Comparison of ENCODE assay signal across 16 cellular contexts in the genomic region with DNA sequence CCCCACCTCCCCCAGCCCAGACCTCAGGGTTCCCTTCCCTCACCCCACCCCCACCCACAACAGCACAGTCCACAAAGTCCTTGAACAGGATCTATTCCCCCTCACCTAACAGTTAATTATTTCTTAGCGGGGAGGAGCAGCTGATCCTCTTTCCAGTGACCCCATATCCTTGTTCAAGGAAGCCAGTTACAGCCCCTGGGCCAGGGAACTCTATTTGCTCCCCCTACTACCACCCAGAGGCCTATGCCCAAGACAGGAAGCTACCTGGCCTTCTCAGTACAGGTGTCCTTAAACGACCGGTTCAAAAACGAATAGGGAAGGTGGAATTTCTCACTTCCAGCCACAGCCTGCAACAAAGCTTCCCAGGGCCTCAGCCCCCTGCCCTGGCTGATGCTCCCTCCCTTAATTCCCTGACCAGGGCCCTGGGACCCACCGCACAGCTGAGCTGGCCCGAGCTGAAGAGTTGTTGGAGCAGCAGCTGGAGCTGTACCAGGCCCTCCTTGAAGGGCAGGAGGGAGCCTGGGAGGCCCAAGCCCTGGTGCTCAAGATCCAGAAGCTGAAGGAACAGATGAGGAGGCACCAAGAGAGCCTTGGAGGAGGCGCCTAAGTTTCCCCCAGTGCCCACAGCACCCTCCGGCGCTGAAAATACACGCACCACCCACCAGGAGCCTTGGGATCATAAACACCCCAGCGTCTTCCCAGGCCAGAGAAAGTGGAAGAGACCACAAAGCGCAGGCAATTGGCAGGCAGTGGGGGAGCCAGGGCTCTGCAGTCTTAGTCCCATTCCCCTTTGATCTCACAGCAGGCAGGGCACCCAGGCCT. TPM values are rescaled to one million over a fixed set of nuclear protein-coding genes. Genes with fewer than 3 reads are reported as not detected.
DNase-seq lines count a peak whose midpoint lies in the region; ATAC-seq and TF ChIP-seq lines count a peak whose summit lies in the region.
"Had no signal": no experiment of that assay in that cellular context is flagged by ENCODE, and none has a peak within 500 bp of the region (broad histone marks: within the 10 kb centered on the region; RNA-seq: fewer than 3 reads in every experiment).

No MANE protein-coding gene starts in this region.

- in situ Hi-C loops in GM23248 (cut with MboI): no loop called here

- H3K36me3 Mint-ChIP-seq in CD8-positive, alpha-beta T cell: peaks cover 50% of the 10 kb centered on the region

- DNase-seq in CD8-positive, alpha-beta T cell: no peak
- DNase-seq in GM23248: no peak
- peak; percentile 15 for DNase-seq in UCSD-AML1 (lab: John Stamatoyannopoulos, UW; ENCODE audit: unreplicated experiment)
- peak; percentile 68 for DNase-seq in left kidney (ENCODE audit: low read depth, low spot score)
- DNase-seq in thyroid gland: no peak
- no peak for DNase-seq in tibial artery
- DNase-seq: activated CD4-positive, alpha-beta T cell treated with anti-CD3 and anti-CD28 coated beads, Interleukin-2, amount 10 ng/mL, durations not matched to agents 7 days and 5 days; lower lobe of right lung; MG63; NCI-H446; substantia nigra had no signal

- TF ChIP-seq CTCF in CD8-positive, alpha-beta T cell (IDR thresholded peaks at IDR 0.05): no peak
- TF ChIP-seq CTCF in thyroid gland (IDR thresholded peaks at IDR 0.05) (no peak), tibial artery (IDR thresholded peaks at IDR 0.05) (no peak)

- WGBS in GM23248 (ENCODE audit: low coverage in 1 of 2, low lambda C conversion rate in 2 of 2, missing lambda C conversion rate in 2 of 2), 2 experiments: 47 to 50% methylated on average over 12 of the region's 12 CpGs
- 46 to 57% methylated on average over 10 to 12 of the region's 12 CpGs for WGBS in thyroid gland, 2 donors

- H3K27ac ChIP-seq in CD8-positive, alpha-beta T cell (ENCODE audit: low read depth, low read length): no peak overlapping the region
- 0 out of 2 replicates have a peak overlapping the region, but pooled peaks have one; percentile 11 for H3K27ac ChIP-seq in GM23248
- H3K27ac ChIP-seq in thyroid gland: no peak overlapping the region
- no peak overlapping the region for H3K27ac ChIP-seq in tibial artery
- H3K27ac ChIP-seq: lower lobe of right lung had no signal

- no peaks in the 10 kb centered on the region for H3K9me3 ChIP-seq in CD8-positive, alpha-beta T cell (ENCODE audit: low read length)
- no peaks in the 10 kb centered on the region for H3K9me3 ChIP-seq in GM23248 (ENCODE audit: low read depth)
- no peaks in the 10 kb centered on the region for H3K9me3 ChIP-seq in thyroid gland
- H3K9me3 ChIP-seq in tibial artery: no peaks in the 10 kb centered on the region
- H3K9me3 ChIP-seq: lower lobe of right lung, MG63 had no signal

- H3K36me3 ChIP-seq in CD8-positive, alpha-beta T cell (ENCODE audit: insufficient read depth, low read length): peaks cover 39% of the 10 kb centered on the region
- peaks cover 47% of the 10 kb centered on the region for H3K36me3 ChIP-seq in GM23248 (ENCODE audit: low read depth)
- H3K36me3 ChIP-seq in thyroid gland: peaks cover 44 to 51% of the 10 kb centered on the region in 2 donors
- H3K36me3 ChIP-seq in tibial artery: peaks cover 38 to 53% (median 53%) of the 10 kb centered on the region in 3 donors

- POLR2A ChIA-PET in CD8-positive, alpha-beta T cell (lab: Charles Lee): interaction anchor here (0.6 kb wide), 1 partner anchor 640 kb away, joined by 3 read pairs; no protein-coding TSS in a partner anchor

- no peak overlapping the region for H3K4me2 ChIP-seq in GM23248 (ENCODE audit: unreplicated experiment)

- peaks cover 22% of the 10 kb centered on the region for H3K79me2 ChIP-seq in GM23248 (ENCODE audit: insufficient read depth)

- intact Hi-C loops in CD8-positive, alpha-beta T cell (cut with DNase I, micrococcal nuclease): no loop called here
- intact Hi-C loops in thyroid gland (cut with DNase I): no loop called here
- intact Hi-C loops in tibial artery (cut with DNase I; ENCODE audit: low total_unique reads): no loop called here

- H4K20me1 ChIP-seq in GM23248 (ENCODE audit: insufficient read depth): no peaks in the 10 kb centered on the region; the same call in 1 of the 2 replicates

- H3K27me3 ChIP-seq in CD8-positive, alpha-beta T cell (ENCODE audit: insufficient read depth, low read length): no peaks in the 10 kb centered on the region
- no peaks in the 10 kb centered on the region for H3K27me3 ChIP-seq in GM23248 (replicated peaks; ENCODE audit: insufficient read depth)
- H3K27me3 ChIP-seq in thyroid gland: no peaks in the 10 kb centered on the region
- H3K27me3 ChIP-seq in tibial artery: no peaks in the 10 kb centered on the region
- H3K27me3 ChIP-seq: MG63 had no signal

- no peak overlapping the region for H3K4me3 Mint-ChIP-seq in CD8-positive, alpha-beta T cell
- H3K4me3 Mint-ChIP-seq: activated CD4-positive, alpha-beta T cell treated with anti-CD3 and anti-CD28 coated beads, Interleukin-2, amount 10 ng/mL, durations not matched to agents 7 days and 5 days had no signal

- H2AFZ ChIP-seq in GM23248: no peak overlapping the region

- no peak overlapping the region for H3K9ac ChIP-seq in GM23248

- H3K27me3 Mint-ChIP-seq in CD8-positive, alpha-beta T cell (ENCODE audit: low read depth): no peaks in the 10 kb centered on the region
- H3K27me3 Mint-ChIP-seq: activated CD4-positive, alpha-beta T cell treated with anti-CD3 and anti-CD28 coated beads, Interleukin-2, amount 10 ng/mL, durations not matched to agents 7 days and 5 days had no signal

- no peak for TF ChIP-seq POLR2A in thyroid gland (IDR thresholded peaks at IDR 0.05)

- H3K4me1 ChIP-seq in CD8-positive, alpha-beta T cell (ENCODE audit: insufficient read depth, low read length): no peaks in the 10 kb centered on the region
- H3K4me1 ChIP-seq in GM23248 (ENCODE audit: insufficient read depth) (peaks cover 18% of the 10 kb centered on the region), thyroid gland (no peaks in the 10 kb centered on the region), tibial artery (no peaks in the 10 kb centered on the region)
- H3K4me1 ChIP-seq: lower lobe of right lung had no signal

- H3K4me1 Mint-ChIP-seq in CD8-positive, alpha-beta T cell (ENCODE audit: low read depth): peaks cover 13% of the 10 kb centered on the region

- peak; percentile 16 for ATAC-seq in CD8-positive, alpha-beta T cell
- ATAC-seq in GM18867 (IDR thresholded peaks at IDR 0.05; ENCODE audit: unreplicated experiment): no peak
- no peak for ATAC-seq in HG02798 (IDR thresholded peaks at IDR 0.05; ENCODE audit: poor library complexity, unreplicated experiment)

- no peaks in the 10 kb centered on the region for H3K9me2 ChIP-seq in GM23248 (ENCODE audit: insufficient read depth)

- H3K9me3 Mint-ChIP-seq in CD8-positive, alpha-beta T cell: no peaks in the 10 kb centered on the region
- H3K9me3 Mint-ChIP-seq: activated CD4-positive, alpha-beta T cell treated with anti-CD3 and anti-CD28 coated beads, Interleukin-2, amount 10 ng/mL, durations not matched to agents 7 days and 5 days had no signal

- peaks cover 70% of the 10 kb centered on the region for H3F3A ChIP-seq in GM23248 (ENCODE audit: insufficient read depth)

- H3K4me3 ChIP-seq in CD8-positive, alpha-beta T cell (ENCODE audit: low read depth, low read length): no peak overlapping the region
- no peak overlapping the region for H3K4me3 ChIP-seq in GM23248
- H3K4me3 ChIP-seq in thyroid gland (replicated peaks in 1 of 3): no peak overlapping the region
- H3K4me3 ChIP-seq in tibial artery: no peak overlapping the region
- H3K4me3 ChIP-seq: lower lobe of right lung, MG63 had no signal

- H3K27ac Mint-ChIP-seq in CD8-positive, alpha-beta T cell: no peak overlapping the region
- H3K27ac Mint-ChIP-seq: activated CD4-positive, alpha-beta T cell treated with anti-CD3 and anti-CD28 coated beads, Interleukin-2, amount 10 ng/mL, durations not matched to agents 7 days and 5 days had no signal

- CTCF ChIA-PET in CD8-positive, alpha-beta T cell (lab: Charles Lee): interaction anchor here (1.8 to 3.6 kb wide), 3 partner anchors 12 to 69 kb away, joined by 6 to 11 read pairs (median 6); a partner anchor contains a TSS

RNA-seq across cellular contexts. Expression of a gene that starts 0.8 kb away (rescaled TPM):
- total RNA-seq in CD8-positive, alpha-beta T cell: not detected
- total RNA-seq in GM23248 (2014; rRNA removed; shearing (Covaris generic)): not detected in 2 replicates
- polyA plus RNA-seq in GM23248 (2016; fragmentation: Nextera tagmentation; extraction: Ambion mirVana): not detected in 2 replicates
- total RNA-seq in thyroid gland: not detected
- total RNA-seq: activated CD4-positive, alpha-beta T cell treated with anti-CD3 and anti-CD28 coated beads, Interleukin-2, amount 10 ng/mL, durations not matched to agents 7 days and 5 days; dermis microvascular lymphatic vessel endothelial cell; lower lobe of right lung; posterior vena cava had no signal
- polyA plus RNA-seq: adipose tissue had no signal

RNA-seq across cellular contexts. Expression of a gene that starts 12.3 kb away (rescaled TPM):
- total RNA-seq in CD8-positive, alpha-beta T cell: 100 to 1,000 TPM; 483 to 518 TPM
- 319 and 415 TPM in 2 replicates for total RNA-seq in GM23248 (2014; rRNA removed; shearing (Covaris generic))
- polyA plus RNA-seq in GM23248 (2016; fragmentation: Nextera tagmentation; extraction: Ambion mirVana): 197 and 204 TPM in 2 replicates
- 100 to 1,000 TPM; 296 to 339 (median 314) TPM for total RNA-seq in thyroid gland

RNA-seq across cellular contexts. Expression of a gene that starts 16.9 kb away (rescaled TPM):
- 1 to 10 TPM; 1.3 to 3.0 TPM for total RNA-seq in CD8-positive, alpha-beta T cell
- 0.89 and 1.8 TPM in 2 replicates for total RNA-seq in GM23248 (2014; rRNA removed; shearing (Covaris generic))
- polyA plus RNA-seq in GM23248 (2016; fragmentation: Nextera tagmentation; extraction: Ambion mirVana): 2.8 and 3.5 TPM in 2 replicates
- 1 to 10 TPM; 1.2 to 3.9 (median 2.6) TPM for total RNA-seq in thyroid gland
- total RNA-seq: dermis microvascular lymphatic vessel endothelial cell had no signal

RNA-seq across cellular contexts. Expression of a gene that starts 17.9 kb away (rescaled TPM):
- total RNA-seq in CD8-positive, alpha-beta T cell: 1 to 10 TPM; 6.1 to 7.0 TPM
- 20.4 and 22.9 TPM in 2 replicates for total RNA-seq in GM23248 (2014; rRNA removed; shearing (Covaris generic))
- polyA plus RNA-seq in GM23248 (2016; fragmentation: Nextera tagmentation; extraction: Ambion mirVana): 12.3 and 15.0 TPM in 2 replicates
- 10 to 100 TPM; 23.7 to 34.0 (median 27.5) TPM for total RNA-seq in thyroid gland

RNA-seq across cellular contexts. Expression of a gene that starts 31.6 kb away (rescaled TPM):
- total RNA-seq in CD8-positive, alpha-beta T cell: 10 to 100 TPM; 14.4 to 15.3 TPM
- total RNA-seq in GM23248 (2014; rRNA removed; shearing (Covaris generic)): 4.1 and 4.9 TPM in 2 replicates
- polyA plus RNA-seq in GM23248 (2016; fragmentation: Nextera tagmentation; extraction: Ambion mirVana): 3.7 and 4.2 TPM in 2 replicates
- 1 to 10 TPM in 3 of 4 donors, under 1 TPM in 1; 0.89 to 3.4 (median 2.1) TPM for total RNA-seq in thyroid gland

Comparison
In these comparisons a context has a peak if more than half of its experiments do, and no peak if none do; other contexts are left out.
1. DNase-seq: peak in UCSD-AML1 (single experiment) and left kidney (single experiment); none in CD8-positive, alpha-beta T cell (0 of 7), GM23248 (single experiment), thyroid gland (0 of 2) and tibial artery (0 of 2).